In genomic region chr6:71410681-71411080, GRCh38 we compare ENCODE assay signal across 20 cellular contexts.
DNase-seq lines count a peak whose midpoint lies in the region; ATAC-seq and TF ChIP-seq lines count a peak whose summit lies in the region.
"Had no signal": no experiment of that assay in that cellular context is flagged by ENCODE, and none has a peak within 500 bp of the region (broad histone marks: within the 10 kb centered on the region; RNA-seq: fewer than 3 reads in every experiment).

No MANE protein-coding gene starts in this region.

- no peak overlapping the region for H3K4me3 Mint-ChIP-seq in brain
- no peak overlapping the region for H3K4me3 Mint-ChIP-seq in activated T-cell treated with anti-CD3 and anti-CD28 coated beads, Interleukin-2, amount 50 U/mL, for 24 hours
- H3K4me3 Mint-ChIP-seq: CD8-positive, alpha-beta T cell; stimulated activated naive B cell treated with anti-CD40 and anti-IgM and Interleukin-4, amounts not matched to agents 10 μg/mL and 1 μg/mL and 100 μg/mL, for 72 hours had no signal

- no peaks in the 10 kb centered on the region for H3K9me3 Mint-ChIP-seq in brain
- H3K9me3 Mint-ChIP-seq in activated T-cell treated with anti-CD3 and anti-CD28 coated beads, Interleukin-2, amount 50 U/mL, for 24 hours, result no peaks in the 10 kb centered on the region
- H3K9me3 Mint-ChIP-seq: CD8-positive, alpha-beta T cell had no signal

- peaks cover 65% of the 10 kb centered on the region for H3K4me1 Mint-ChIP-seq in brain
- H3K4me1 Mint-ChIP-seq in activated T-cell treated with anti-CD3 and anti-CD28 coated beads, Interleukin-2, amount 50 U/mL, for 24 hours (ENCODE audit: low read depth), result peaks cover 4% of the 10 kb centered on the region

- ATAC-seq in left ventricle myocardium superior, result peak; percentile 15
- ATAC-seq in Right ventricle myocardium superior (ENCODE audit: poor library complexity), result no peak
- no peak for ATAC-seq in lower lobe of right lung
- no peak for ATAC-seq in HG02588 (IDR thresholded peaks at IDR 0.05; ENCODE audit: unreplicated experiment)
- ATAC-seq: CD8-positive, alpha-beta T cell had no signal

- H3K9me3 ChIP-seq in lower lobe of right lung, result no peaks in the 10 kb centered on the region

- peak overlapping the region; percentile 12 for H3K4me3 ChIP-seq in lower lobe of right lung
- H3K4me3 ChIP-seq: GM12878, hepatocyte had no signal

- TF ChIP-seq CTCF in brain (conservative IDR thresholded peaks at IDR 0.05), result no peak
- TF ChIP-seq CTCF in lower lobe of right lung (IDR thresholded peaks at IDR 0.05), result no peak

- DNase-seq in left ventricle myocardium superior, result no peak
- no peak for DNase-seq in Right ventricle myocardium superior
- DNase-seq in lower lobe of right lung, result no peak
- DNase-seq in NCI-H1930 (lab: John Stamatoyannopoulos, UW), result no peak
- DNase-seq in COLO668 (lab: John Stamatoyannopoulos, UW; ENCODE audit: unreplicated experiment), result no peak
- no peak for DNase-seq in activated T-cell treated with anti-CD3 and anti-CD28 coated beads, Interleukin-2, amount 50 U/mL, for 24 hours
- DNase-seq: activated CD4-positive, CD25-positive, alpha-beta regulatory T cell; activated gamma-delta T cell; aorta; CD8-positive, alpha-beta T cell; H7; NCI-H187 treated with DMSO at 0.1 percent for 48 hours; posterior cingulate gyrus; SIG-M5; stimulated activated CD4-positive, alpha-beta T cell treated with anti-CD3 and anti-CD28 coated beads, Interleukin-12 subunit alpha, Interleukin-12 subunit beta, amount 100 ng/mL, for 4 hours; stimulated activated naive B cell treated with anti-CD40 and anti-IgM and Interleukin-4, amounts not matched to agents 10 μg/mL and 1 μg/mL and 100 μg/mL, for 72 hours had no signal

- H3K36me3 ChIP-seq in lower lobe of right lung, result peaks cover 33% of the 10 kb centered on the region

- no peaks in the 10 kb centered on the region for H3K27me3 Mint-ChIP-seq in brain
- H3K27me3 Mint-ChIP-seq in activated T-cell treated with anti-CD3 and anti-CD28 coated beads, Interleukin-2, amount 50 U/mL, for 24 hours, result peaks cover 22% of the 10 kb centered on the region

- peaks cover 57% of the 10 kb centered on the region for H3K4me1 ChIP-seq in lower lobe of right lung

- H3K36me3 Mint-ChIP-seq in brain, result peaks cover 44% of the 10 kb centered on the region
- no peaks in the 10 kb centered on the region for H3K36me3 Mint-ChIP-seq in activated T-cell treated with anti-CD3 and anti-CD28 coated beads, Interleukin-2, amount 50 U/mL, for 24 hours (ENCODE audit: low read depth)
- H3K36me3 Mint-ChIP-seq: CD8-positive, alpha-beta T cell had no signal

- H3K27me3 ChIP-seq in lower lobe of right lung (ENCODE audit: low read depth), result no peaks in the 10 kb centered on the region
- H3K27me3 ChIP-seq: hepatocyte had no signal

- intact Hi-C loops in left ventricle myocardium superior (cut with micrococcal nuclease) (no loop called here), Right ventricle myocardium superior (cut with DNase I) (no loop called here), lower lobe of right lung (cut with DNase I) (no loop called here)

- peak overlapping the region in 3 of 5 experiments; percentile 5 to 31 (median 21) for H3K27ac Mint-ChIP-seq in brain
- H3K27ac Mint-ChIP-seq in activated T-cell treated with anti-CD3 and anti-CD28 coated beads, Interleukin-2, amount 50 U/mL, for 24 hours, result no peak overlapping the region
- H3K27ac Mint-ChIP-seq: CD8-positive, alpha-beta T cell; stimulated activated naive B cell treated with anti-CD40 and anti-IgM and Interleukin-4, amounts not matched to agents 10 μg/mL and 1 μg/mL and 100 μg/mL, for 72 hours had no signal

- H3K27ac ChIP-seq in lower lobe of right lung, result peak overlapping the region; percentile 5
- H3K27ac ChIP-seq: hepatocyte had no signal
